1 cellular context compared by ENCODE assay signal in genomic region chr18:395481-396250, GRCh38.
TF ChIP-seq lines count a peak whose summit lies in the region.

No MANE protein-coding gene starts in this region.

TF ChIP-seq in HEK293, 187 proteins besides CTCF, POLR2A, EP300 and RAD21 (continued from another document and continues in another):
- TF ChIP-seq, protein P1, sequence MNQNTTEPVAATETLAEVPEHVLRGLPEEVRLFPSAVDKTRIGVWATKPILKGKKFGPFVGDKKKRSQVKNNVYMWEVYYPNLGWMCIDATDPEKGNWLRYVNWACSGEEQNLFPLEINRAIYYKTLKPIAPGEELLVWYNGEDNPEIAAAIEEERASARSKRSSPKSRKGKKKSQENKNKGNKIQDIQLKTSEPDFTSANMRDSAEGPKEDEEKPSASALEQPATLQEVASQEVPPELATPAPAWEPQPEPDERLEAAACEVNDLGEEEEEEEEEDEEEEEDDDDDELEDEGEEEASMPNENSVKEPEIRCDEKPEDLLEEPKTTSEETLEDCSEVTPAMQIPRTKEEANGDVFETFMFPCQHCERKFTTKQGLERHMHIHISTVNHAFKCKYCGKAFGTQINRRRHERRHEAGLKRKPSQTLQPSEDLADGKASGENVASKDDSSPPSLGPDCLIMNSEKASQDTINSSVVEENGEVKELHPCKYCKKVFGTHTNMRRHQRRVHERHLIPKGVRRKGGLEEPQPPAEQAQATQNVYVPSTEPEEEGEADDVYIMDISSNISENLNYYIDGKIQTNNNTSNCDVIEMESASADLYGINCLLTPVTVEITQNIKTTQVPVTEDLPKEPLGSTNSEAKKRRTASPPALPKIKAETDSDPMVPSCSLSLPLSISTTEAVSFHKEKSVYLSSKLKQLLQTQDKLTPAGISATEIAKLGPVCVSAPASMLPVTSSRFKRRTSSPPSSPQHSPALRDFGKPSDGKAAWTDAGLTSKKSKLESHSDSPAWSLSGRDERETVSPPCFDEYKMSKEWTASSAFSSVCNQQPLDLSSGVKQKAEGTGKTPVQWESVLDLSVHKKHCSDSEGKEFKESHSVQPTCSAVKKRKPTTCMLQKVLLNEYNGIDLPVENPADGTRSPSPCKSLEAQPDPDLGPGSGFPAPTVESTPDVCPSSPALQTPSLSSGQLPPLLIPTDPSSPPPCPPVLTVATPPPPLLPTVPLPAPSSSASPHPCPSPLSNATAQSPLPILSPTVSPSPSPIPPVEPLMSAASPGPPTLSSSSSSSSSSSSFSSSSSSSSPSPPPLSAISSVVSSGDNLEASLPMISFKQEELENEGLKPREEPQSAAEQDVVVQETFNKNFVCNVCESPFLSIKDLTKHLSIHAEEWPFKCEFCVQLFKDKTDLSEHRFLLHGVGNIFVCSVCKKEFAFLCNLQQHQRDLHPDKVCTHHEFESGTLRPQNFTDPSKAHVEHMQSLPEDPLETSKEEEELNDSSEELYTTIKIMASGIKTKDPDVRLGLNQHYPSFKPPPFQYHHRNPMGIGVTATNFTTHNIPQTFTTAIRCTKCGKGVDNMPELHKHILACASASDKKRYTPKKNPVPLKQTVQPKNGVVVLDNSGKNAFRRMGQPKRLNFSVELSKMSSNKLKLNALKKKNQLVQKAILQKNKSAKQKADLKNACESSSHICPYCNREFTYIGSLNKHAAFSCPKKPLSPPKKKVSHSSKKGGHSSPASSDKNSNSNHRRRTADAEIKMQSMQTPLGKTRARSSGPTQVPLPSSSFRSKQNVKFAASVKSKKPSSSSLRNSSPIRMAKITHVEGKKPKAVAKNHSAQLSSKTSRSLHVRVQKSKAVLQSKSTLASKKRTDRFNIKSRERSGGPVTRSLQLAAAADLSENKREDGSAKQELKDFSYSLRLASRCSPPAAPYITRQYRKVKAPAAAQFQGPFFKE (tag by site-specific recombination; IDR thresholded peaks at IDR 0.05; ENCODE audit: borderline replicate concordance): no peak
- TF ChIP-seq BCL11A (tag by site-specific recombination; IDR thresholded peaks at IDR 0.05; ENCODE audit: low read depth) (0 out of 2 replicates have a peak, but pooled peaks have one; percentile 62), ZSCAN4 (tag by site-specific recombination; IDR thresholded peaks at IDR 0.05) (no peak), ZNF707 (tag by site-specific recombination; IDR thresholded peaks at IDR 0.05) (no peak), KLF1 (tag by site-specific recombination; IDR thresholded peaks at IDR 0.05) (no peak), ZNF785 (tag by site-specific recombination; IDR thresholded peaks at IDR 0.05) (no peak), ZNF140 (tag by site-specific recombination; IDR thresholded peaks at IDR 0.05) (no peak), ZNF776 (tag by site-specific recombination; IDR thresholded peaks at IDR 0.05; ENCODE audit: borderline replicate concordance) (no peak), ZNF624 (tag by site-specific recombination; IDR thresholded peaks at IDR 0.05) (no peak), ZNF202 (tag by site-specific recombination; IDR thresholded peaks at IDR 0.05; ENCODE audit: borderline replicate concordance) (no peak), MEIS1 (CRISPR knock-in tag; IDR thresholded peaks at IDR 0.05; ENCODE audit: borderline replicate concordance) (no peak), ZNF837 (tag by site-specific recombination; IDR thresholded peaks at IDR 0.05) (no peak), KLF10 (tag by site-specific recombination; IDR thresholded peaks at IDR 0.05) (peak; percentile 45; the same call in 1 of the 2 replicates), ZNF211 (tag by site-specific recombination; IDR thresholded peaks at IDR 0.05; ENCODE audit: low read depth) (no peak), ZNF48 (tag by site-specific recombination; IDR thresholded peaks at IDR 0.05) (no peak), PRDM1 (tag by site-specific recombination; IDR thresholded peaks at IDR 0.05) (no peak), ZSCAN23 (tag by site-specific recombination; IDR thresholded peaks at IDR 0.05) (0 out of 2 replicates have a peak, but pooled peaks have one; percentile 62), ZNF701 (tag by site-specific recombination; IDR thresholded peaks at IDR 0.05) (0 out of 2 replicates have a peak, but pooled peaks have one; percentile 67), ZNF114 (tag by site-specific recombination; IDR thresholded peaks at IDR 0.05) (no peak), ZNF239 (tag by site-specific recombination; IDR thresholded peaks at IDR 0.05) (0 out of 2 replicates have a peak, but pooled peaks have one; percentile 16), HOXD13 (CRISPR knock-in tag; IDR thresholded peaks at IDR 0.05; ENCODE audit: borderline replicate concordance) (no peak), REPIN1 (tag by site-specific recombination; IDR thresholded peaks at IDR 0.05; ENCODE audit: low read depth) (no peak), ZNF529 (tag by site-specific recombination; IDR thresholded peaks at IDR 0.05; ENCODE audit: insufficient replicate concordance) (no peak), OSR2 (tag by site-specific recombination; IDR thresholded peaks at IDR 0.05) (peak; percentile 73), ZNF830 (tag by site-specific recombination; IDR thresholded peaks at IDR 0.05; ENCODE audit: low read depth) (no peak), ZNF37A (tag by site-specific recombination; IDR thresholded peaks at IDR 0.05) (no peak), GLI2 (tag by site-specific recombination; IDR thresholded peaks at IDR 0.05; ENCODE audit: borderline replicate concordance, low read depth) (peak; percentile 93), ZNF76 (tag by site-specific recombination; IDR thresholded peaks at IDR 0.05; ENCODE audit: borderline replicate concordance, low read depth) (no peak), BCL11B (tag by site-specific recombination; IDR thresholded peaks at IDR 0.05; ENCODE audit: low read depth) (peak; percentile 82; the same call in 1 of the 2 replicates), ZNF266 (tag by site-specific recombination; IDR thresholded peaks at IDR 0.05; ENCODE audit: low read depth) (no peak), ZNF555 (tag by site-specific recombination; conservative IDR thresholded peaks at IDR 0.05) (no peak), SP2 (tag by site-specific recombination; IDR thresholded peaks at IDR 0.05) (no peak), ZNF416 (tag by site-specific recombination; IDR thresholded peaks at IDR 0.05) (no peak), ZNF658 (tag by site-specific recombination; IDR thresholded peaks at IDR 0.05) (no peak), IKZF3 (tag by site-specific recombination; IDR thresholded peaks at IDR 0.05) (peak; percentile 96), ZNF184 (tag by site-specific recombination; IDR thresholded peaks at IDR 0.05) (no peak), ZBTB7A (tag by site-specific recombination; IDR thresholded peaks at IDR 0.05; ENCODE audit: low read depth) (no peak), ZNF138 (tag by site-specific recombination; IDR thresholded peaks at IDR 0.05; ENCODE audit: borderline replicate concordance) (no peak), ZNF654 (tag by site-specific recombination; IDR thresholded peaks at IDR 0.05; ENCODE audit: low read depth) (no peak), ZNF174 (tag by site-specific recombination; IDR thresholded peaks at IDR 0.05) (no peak), ZNF692 (tag by site-specific recombination; IDR thresholded peaks at IDR 0.05) (peak; percentile 98), GLIS1 (tag by site-specific recombination; IDR thresholded peaks at IDR 0.05) (peak; percentile 92), ZNF664 (tag by site-specific recombination; IDR thresholded peaks at IDR 0.05) (peak; percentile 47), ZNF19 (tag by site-specific recombination; IDR thresholded peaks at IDR 0.05; ENCODE audit: low read depth) (no peak), ZNF10 (tag by site-specific recombination; IDR thresholded peaks at IDR 0.05) (no peak), ZBTB17 (tag by site-specific recombination; IDR thresholded peaks at IDR 0.05) (peak; percentile 61; the same call in 1 of the 2 replicates), ZNF132 (tag by site-specific recombination; IDR thresholded peaks at IDR 0.05; ENCODE audit: borderline replicate concordance) (no peak), ZFP3 (tag by site-specific recombination; IDR thresholded peaks at IDR 0.05; ENCODE audit: low read depth) (0 out of 2 replicates have a peak, but pooled peaks have one; percentile 26), ZNF600 (tag by site-specific recombination; IDR thresholded peaks at IDR 0.05) (peak; percentile 72), YY1 (tag by site-specific recombination; IDR thresholded peaks at IDR 0.05) (no peak; the same call in 1 of the 2 replicates), BCL6B (tag by site-specific recombination; IDR thresholded peaks at IDR 0.05) (no peak), ZNF561 (tag by site-specific recombination; IDR thresholded peaks at IDR 0.05; ENCODE audit: borderline replicate concordance) (peak; percentile 91), ZNF777 (tag by site-specific recombination; IDR thresholded peaks at IDR 0.05; ENCODE audit: borderline replicate concordance) (no peak), ZNF792 (tag by site-specific recombination; IDR thresholded peaks at IDR 0.05) (peak; percentile 65; the same call in 1 of the 2 replicates), ZNF274 (IDR thresholded peaks at IDR 0.05; ENCODE audit: low read length) (no peak), ZNF274 (tag by site-specific recombination; IDR thresholded peaks at IDR 0.05; ENCODE audit: borderline replicate concordance) (no peak), ZNF391 (tag by site-specific recombination; IDR thresholded peaks at IDR 0.05; ENCODE audit: borderline replicate concordance, low read depth) (peak; percentile 96; the same call in 1 of the 2 replicates), HOXC10 (CRISPR knock-in tag; IDR thresholded peaks at IDR 0.05) (no peak), SCRT2 (tag by site-specific recombination; IDR thresholded peaks at IDR 0.05) (no peak), ZNF544 (tag by site-specific recombination; IDR thresholded peaks at IDR 0.05) (no peak), GLI4 (tag by site-specific recombination; IDR thresholded peaks at IDR 0.05) (no peak), ZNF2 (tag by site-specific recombination; IDR thresholded peaks at IDR 0.05) (peak; percentile 80)
- TF ChIP-seq, protein P2, sequence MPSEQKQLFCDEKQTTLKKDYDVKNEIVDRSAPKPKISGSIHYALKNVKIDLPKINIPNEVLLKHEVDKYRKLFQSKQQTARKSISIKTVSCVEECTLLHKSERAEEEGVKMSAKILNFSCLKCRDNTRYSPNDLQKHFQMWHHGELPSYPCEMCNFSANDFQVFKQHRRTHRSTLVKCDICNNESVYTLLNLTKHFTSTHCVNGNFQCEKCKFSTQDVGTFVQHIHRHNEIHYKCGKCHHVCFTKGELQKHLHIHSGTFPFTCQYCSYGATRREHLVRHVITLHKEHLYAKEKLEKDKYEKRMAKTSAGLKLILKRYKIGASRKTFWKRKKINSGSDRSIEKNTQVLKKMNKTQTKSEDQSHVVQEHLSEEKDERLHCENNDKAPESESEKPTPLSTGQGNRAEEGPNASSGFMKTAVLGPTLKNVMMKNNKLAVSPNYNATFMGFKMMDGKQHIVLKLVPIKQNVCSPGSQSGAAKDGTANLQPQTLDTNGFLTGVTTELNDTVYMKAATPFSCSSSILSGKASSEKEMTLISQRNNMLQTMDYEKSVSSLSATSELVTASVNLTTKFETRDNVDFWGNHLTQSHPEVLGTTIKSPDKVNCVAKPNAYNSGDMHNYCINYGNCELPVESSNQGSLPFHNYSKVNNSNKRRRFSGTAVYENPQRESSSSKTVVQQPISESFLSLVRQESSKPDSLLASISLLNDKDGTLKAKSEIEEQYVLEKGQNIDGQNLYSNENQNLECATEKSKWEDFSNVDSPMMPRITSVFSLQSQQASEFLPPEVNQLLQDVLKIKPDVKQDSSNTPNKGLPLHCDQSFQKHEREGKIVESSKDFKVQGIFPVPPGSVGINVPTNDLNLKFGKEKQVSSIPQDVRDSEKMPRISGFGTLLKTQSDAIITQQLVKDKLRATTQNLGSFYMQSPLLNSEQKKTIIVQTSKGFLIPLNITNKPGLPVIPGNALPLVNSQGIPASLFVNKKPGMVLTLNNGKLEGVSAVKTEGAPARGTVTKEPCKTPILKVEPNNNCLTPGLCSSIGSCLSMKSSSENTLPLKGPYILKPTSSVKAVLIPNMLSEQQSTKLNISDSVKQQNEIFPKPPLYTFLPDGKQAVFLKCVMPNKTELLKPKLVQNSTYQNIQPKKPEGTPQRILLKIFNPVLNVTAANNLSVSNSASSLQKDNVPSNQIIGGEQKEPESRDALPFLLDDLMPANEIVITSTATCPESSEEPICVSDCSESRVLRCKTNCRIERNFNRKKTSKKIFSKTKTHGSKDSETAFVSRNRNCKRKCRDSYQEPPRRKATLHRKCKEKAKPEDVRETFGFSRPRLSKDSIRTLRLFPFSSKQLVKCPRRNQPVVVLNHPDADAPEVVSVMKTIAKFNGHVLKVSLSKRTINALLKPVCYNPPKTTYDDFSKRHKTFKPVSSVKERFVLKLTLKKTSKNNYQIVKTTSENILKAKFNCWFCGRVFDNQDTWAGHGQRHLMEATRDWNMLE (tag by site-specific recombination; conservative IDR thresholded peaks at IDR 0.05; ENCODE audit: low read depth): peak; percentile 51
